ENCODE assay signal across 8 cellular contexts in genomic region chr6:31834367-31834703, GRCh38. TPM values are rescaled to one million over a fixed set of nuclear protein-coding genes. Genes with fewer than 3 reads are reported as not detected.
DNase-seq lines count a peak whose midpoint lies in the region; ATAC-seq and TF ChIP-seq lines count a peak whose summit lies in the region.

No MANE protein-coding gene starts in this region.

- ATAC-seq in CD4-positive, alpha-beta T cell (ENCODE audit: poor library complexity): peak; percentile 39
- peak; percentile 40 for ATAC-seq in GM21515 (IDR thresholded peaks at IDR 0.05; ENCODE audit: unreplicated experiment)
- ATAC-seq in GM19455 (IDR thresholded peaks at IDR 0.05; ENCODE audit: unreplicated experiment): no peak

- no peaks in the 10 kb centered on the region for H3K9me3 Mint-ChIP-seq in CD4-positive, alpha-beta T cell

- H3K9ac ChIP-seq in SK-N-SH: peak overlapping the region; percentile 88
- H3K9ac ChIP-seq in mammary epithelial cell (ENCODE audit: insufficient read depth, low read length): peak overlapping the region; percentile 94
- peak overlapping the region; percentile 99 for H3K9ac ChIP-seq in iPS-20b (ENCODE audit: low read depth, low read length)

- H3K36me3 ChIP-seq in SK-N-SH (replicated peaks in 1 of 2; ENCODE audit: control insufficient read depth in 1 of 2, insufficient read depth in 2 of 2, low read length in 1 of 2) (peaks cover 17 to 34% of the 10 kb centered on the region in 2 experiments), mammary epithelial cell (ENCODE audit: insufficient read depth, low read length) (peaks cover 18% of the 10 kb centered on the region), iPS-20b (ENCODE audit: insufficient read depth, low read depth, low read length) (peaks cover 37% of the 10 kb centered on the region)

- WGBS in SK-N-SH (ENCODE audit: low lambda C conversion rate): 6% methylated on average over 27 of the region's 28 CpGs
- under 1% methylated on average over 28 of the region's 28 CpGs for WGBS in mammary epithelial cell (ENCODE audit: low coverage, missing lambda C conversion rate)

- H2AFZ ChIP-seq in SK-N-SH (ENCODE audit: low read depth): peak overlapping the region; percentile 86
- peak overlapping the region; percentile 80 for H2AFZ ChIP-seq in mammary epithelial cell (ENCODE audit: low read depth, low read length)

- no peaks in the 10 kb centered on the region for H3K9me3 ChIP-seq in CD4-positive, alpha-beta T cell (ENCODE audit: control insufficient read depth, low read length)
- H3K9me3 ChIP-seq in SK-N-SH: no peaks in the 10 kb centered on the region
- no peaks in the 10 kb centered on the region for H3K9me3 ChIP-seq in mammary epithelial cell (replicated peaks; ENCODE audit: insufficient read depth, low read length)
- H3K9me3 ChIP-seq in iPS-20b (ENCODE audit: insufficient read depth, low read depth, low read length): no peaks in the 10 kb centered on the region

- H3K27ac Mint-ChIP-seq in CD4-positive, alpha-beta T cell: peak overlapping the region; percentile 98

- H3K27ac ChIP-seq in CD4-positive, alpha-beta T cell (ENCODE audit: low read depth, low read length): peak overlapping the region; percentile 97
- H3K27ac ChIP-seq in SK-N-SH (ENCODE audit: low read depth in 2 of 2, low read length in 1 of 2) (peak overlapping the region; percentile 90), mammary epithelial cell (ENCODE audit: insufficient read depth, low read depth, low read length) (peak overlapping the region; percentile 95), iPS-20b (ENCODE audit: low read length) (peak overlapping the region; percentile 93), skin epidermis (peak overlapping the region; percentile 52 to 99 (median 93))

- intact Hi-C loops in CD4-positive, alpha-beta T cell (cut with DNase I, micrococcal nuclease): loop anchor here (1.0 to 10.0 kb wide), 6 partner anchors 28 to 294 kb away; partner anchors contain the start of genes DDAH2 (in 1 of the 2), LST1 (in 1 of the 2), LTB (in 1 of the 2) and NEU1 (in 1 of the 2)
- intact Hi-C loops in mammary epithelial cell (cut with micrococcal nuclease): loop anchor here (1.0 to 2.0 kb wide), 4 partner anchors 28 to 288 kb away; partner anchors contain the start of genes ATP6V1G2 and NEU1

- POLR2A ChIA-PET in CD4-positive, alpha-beta T cell (lab: Charles Lee): interaction anchor here (1.0 to 3.7 kb wide), 12 partner anchors 12 to 293 kb away, joined by 3 to 36 read pairs (median 5); partner anchors contain the start of genes ABHD16A, BAG6, DDAH2 and DDX39B
- POLR2A ChIA-PET in SK-N-SH (lab: Yijun Ruan, JAX): interaction anchor here (1.0 to 3.2 kb wide), 9 partner anchors 19 to 1277 kb away, joined by 3 to 16 read pairs (median 4); partner anchors contain the start of genes C6orf47, DDAH2, DDX39B and HSPA1A

- H3F3A ChIP-seq in SK-N-SH (replicated peaks; ENCODE audit: insufficient read depth): peaks cover 46% of the 10 kb centered on the region

- H3K27me3 ChIP-seq in CD4-positive, alpha-beta T cell (ENCODE audit: control insufficient read depth, insufficient read depth, low read length): no peaks in the 10 kb centered on the region
- H3K27me3 ChIP-seq in SK-N-SH (ENCODE audit: insufficient read depth) (no peaks in the 10 kb centered on the region), mammary epithelial cell (ENCODE audit: insufficient read depth, low read length) (no peaks in the 10 kb centered on the region), iPS-20b (ENCODE audit: insufficient read depth, low read length) (no peaks in the 10 kb centered on the region)

- in situ Hi-C loops in mammary epithelial cell (cut with MboI; ENCODE audit: low sequenced_read_pairs in 2 of 2): no loop called here

- H3K9me2 ChIP-seq in SK-N-SH: no peaks in the 10 kb centered on the region

- peak overlapping the region; percentile 66 to 96 for H3K4me3 ChIP-seq in SK-N-SH (ENCODE audit: low read depth in 2 of 2, low read length in 1 of 2)
- H3K4me3 ChIP-seq in mammary epithelial cell (replicated peaks in 1 of 3; ENCODE audit: insufficient read depth in 1 of 3, low read depth in 2 of 3, low read length in 3 of 3): peak overlapping the region; percentile 73 to 96 (median 82)
- H3K4me3 ChIP-seq in iPS-20b (ENCODE audit: low read length): peak overlapping the region; percentile 91
- H3K4me3 ChIP-seq in skin epidermis: peak overlapping the region; percentile 64 to 98 (median 74)

- peak overlapping the region; percentile 96 for H3K4me3 Mint-ChIP-seq in CD4-positive, alpha-beta T cell

- H3K4me2 ChIP-seq in SK-N-SH (peak overlapping the region; percentile 99), mammary epithelial cell (ENCODE audit: insufficient read depth, low read depth, low read length) (peak overlapping the region; percentile 86)

- H4K20me1 ChIP-seq in SK-N-SH (ENCODE audit: insufficient read depth) (peaks cover 35% of the 10 kb centered on the region), mammary epithelial cell (ENCODE audit: insufficient read depth, low read length) (peaks cover 10% of the 10 kb centered on the region)

- H3K36me3 Mint-ChIP-seq in CD4-positive, alpha-beta T cell (ENCODE audit: low read depth): peaks cover 48% of the 10 kb centered on the region

- no peak for TF ChIP-seq RAD21 in SK-N-SH (IDR thresholded peaks at IDR 0.05; ENCODE audit: low read length)

- H3K79me2 ChIP-seq in SK-N-SH (ENCODE audit: insufficient read depth): peaks cover 70% of the 10 kb centered on the region
- H3K79me2 ChIP-seq in mammary epithelial cell (ENCODE audit: insufficient read depth, low read length): peaks cover 81% of the 10 kb centered on the region

- peak in 4 of 10 experiments; percentile 41 to 70 (median 48) for DNase-seq in CD4-positive, alpha-beta T cell
- DNase-seq in NCI-H1048 (lab: John Stamatoyannopoulos, UW): peak; percentile 68
- DNase-seq in SK-N-SH: peak; percentile 95
- peak; percentile 86 for DNase-seq in mammary epithelial cell

- no peak for TF ChIP-seq EP300 in SK-N-SH (IDR thresholded peaks at IDR 0.05; ENCODE audit: borderline replicate concordance in 1 of 2, low read depth in 1 of 2, low read length in 1 of 2)

- H3K27me3 Mint-ChIP-seq in CD4-positive, alpha-beta T cell: no peaks in the 10 kb centered on the region

- TF ChIP-seq CTCF in CD4-positive, alpha-beta T cell (IDR thresholded peaks at IDR 0.05): no peak
- no peak for TF ChIP-seq CTCF in SK-N-SH (IDR thresholded peaks at IDR 0.05)
- no peak for TF ChIP-seq CTCF in mammary epithelial cell (conservative IDR thresholded peaks at IDR 0.05 in 1 of 2, IDR thresholded peaks at IDR 0.05 in 1 of 2; ENCODE audit: extremely low read depth in 1 of 2, insufficient read depth in 1 of 2, low read depth in 1 of 2, low read length in 2 of 2)

- no TSS peak for BruUV-seq in mammary epithelial cell (replicated peaks; lab: Mats Ljungman, UMichigan)

- H3K4me1 ChIP-seq in SK-N-SH (ENCODE audit: control insufficient read depth in 1 of 2, insufficient read depth in 2 of 2, low read depth in 1 of 2, low read length in 1 of 2) (peaks cover 18 to 27% of the 10 kb centered on the region in 2 experiments; a peak in 2 of 4 replicates), mammary epithelial cell (ENCODE audit: insufficient read depth, low read length) (peaks cover 27% of the 10 kb centered on the region), iPS-20b (ENCODE audit: insufficient read depth, low read length) (peaks cover 8% of the 10 kb centered on the region; the same call in 1 of the 2 replicates)

- dilution Hi-C loops in mammary epithelial cell (cut with HindIII; ENCODE audit: low sequenced_read_pairs): loop anchor here (10.0 kb wide), 1 partner anchor 50 kb away; no protein-coding TSS in a partner anchor

- CTCF ChIA-PET in CD4-positive, alpha-beta T cell (lab: Charles Lee): no interaction called here
- CTCF ChIA-PET in SK-N-SH (lab: Yijun Ruan, JAX): interaction anchor here (1.1 to 1.9 kb wide), 3 partner anchors 54 to 154 kb away, joined by 3 to 8 read pairs (median 4); partner anchors contain the start of gene DDAH2
- CTCF ChIA-PET in mammary epithelial cell (lab: Charles Lee; ENCODE audit: low non-redundant PET): no interaction called here

- peaks cover 58% of the 10 kb centered on the region for H3K4me1 Mint-ChIP-seq in CD4-positive, alpha-beta T cell (ENCODE audit: low read depth)

TF ChIP-seq in SK-N-SH, 30 proteins besides CTCF, POLR2A, EP300 and RAD21 (continues in another document):
- TF ChIP-seq NRF1 (IDR thresholded peaks at IDR 0.05; ENCODE audit: low read depth, low read length): peak; percentile 77
- no peak for TF ChIP-seq SMC3 (IDR thresholded peaks at IDR 0.05; ENCODE audit: low read depth, low read length)
- TF ChIP-seq RXRA (IDR thresholded peaks at IDR 0.05; ENCODE audit: borderline replicate concordance, low read depth): peak; percentile 23; the same call in 1 of the 2 replicates

RNA-seq across cellular contexts. Expression of gene HSPA1B, which starts 6.8 kb away (rescaled TPM):
- 1 to 10 TPM; 8.3 to 9.8 TPM for total RNA-seq in CD4-positive, alpha-beta T cell
- polyA plus RNA-seq in SK-N-SH (2012; rRNA removed): 52.4 and 96.3 TPM in 2 replicates
- polyA plus RNA-seq in SK-N-SH (2012; cell fraction: cytosol; rRNA removed): 52.5 and 64.0 TPM in 2 replicates
- polyA plus RNA-seq in SK-N-SH (2012; cell fraction: nucleus; rRNA removed): 58.0 and 64.5 TPM in 2 replicates
- total RNA-seq in mammary epithelial cell: 10 to 100 TPM; 60.8 to 74.8 TPM
- 32.3 TPM for polyA plus RNA-seq in mammary epithelial cell
- polyA minus RNA-seq in mammary epithelial cell: 66.4 TPM

RNA-seq across cellular contexts. Expression of gene HSPA1A, which starts 19.0 kb away (rescaled TPM):
- 1 to 10 TPM; 8.1 to 9.8 TPM for total RNA-seq in CD4-positive, alpha-beta T cell
- 71.1 and 119 TPM in 2 replicates for polyA plus RNA-seq in SK-N-SH (2012; rRNA removed)
- polyA plus RNA-seq in SK-N-SH (2012; cell fraction: cytosol; rRNA removed): 53.6 and 67.5 TPM in 2 replicates
- 83.3 and 95.8 TPM in 2 replicates for polyA plus RNA-seq in SK-N-SH (2012; cell fraction: nucleus; rRNA removed)
- total RNA-seq in mammary epithelial cell: 10 to 100 TPM; 67.8 to 99.5 TPM
- polyA plus RNA-seq in mammary epithelial cell: 103 TPM
- polyA minus RNA-seq in mammary epithelial cell: 93.6 TPM

RNA-seq across cellular contexts. Expression of gene HSPA1L, which starts 19.3 kb away (rescaled TPM):
- 1 to 10 TPM; 1.7 to 1.8 TPM for total RNA-seq in CD4-positive, alpha-beta T cell
- 0.69 and 0.83 TPM in 2 replicates for polyA plus RNA-seq in SK-N-SH (2012; rRNA removed)
- polyA plus RNA-seq in SK-N-SH (2012; cell fraction: cytosol; rRNA removed): 0.79 and 0.85 TPM in 2 replicates
- 0.39 and 0.54 TPM in 2 replicates for polyA plus RNA-seq in SK-N-SH (2012; cell fraction: nucleus; rRNA removed)
- under 1 TPM; 0.42 to 0.83 TPM for total RNA-seq in mammary epithelial cell
- polyA plus RNA-seq in mammary epithelial cell: 0.36 TPM
- not detected for polyA minus RNA-seq in mammary epithelial cell

RNA-seq across cellular contexts. Expression of gene LSM2, which starts 27.6 kb away (rescaled TPM):
- 10 to 100 TPM; 12.6 to 13.7 TPM for total RNA-seq in CD4-positive, alpha-beta T cell
- polyA plus RNA-seq in SK-N-SH (2012; rRNA removed): 47.8 and 79.1 TPM in 2 replicates
- 55.5 and 67.6 TPM in 2 replicates for polyA plus RNA-seq in SK-N-SH (2012; cell fraction: cytosol; rRNA removed)
- polyA plus RNA-seq in SK-N-SH (2012; cell fraction: nucleus; rRNA removed): 18.5 and 22.9 TPM in 2 replicates
- 10 to 100 TPM; 23.8 to 55.0 TPM for total RNA-seq in mammary epithelial cell
- polyA plus RNA-seq in mammary epithelial cell: 109 TPM
- 105 TPM for polyA minus RNA-seq in mammary epithelial cell

RNA-seq across cellular contexts. Expression of gene NEU1, which starts 28.3 kb away (rescaled TPM):
- 10 to 100 TPM; 19.7 to 21.1 TPM for total RNA-seq in CD4-positive, alpha-beta T cell
- polyA plus RNA-seq in SK-N-SH (2012; rRNA removed) (42.2 and 43.0 TPM in 2 replicates), mammary epithelial cell (44.5 TPM)
- polyA plus RNA-seq in SK-N-SH (2012; cell fraction: cytosol; rRNA removed): 26.4 and 32.7 TPM in 2 replicates
- 31.9 and 35.3 TPM in 2 replicates for polyA plus RNA-seq in SK-N-SH (2012; cell fraction: nucleus; rRNA removed)
- 10 to 100 TPM; 27.8 to 42.5 TPM for total RNA-seq in mammary epithelial cell
- polyA minus RNA-seq in mammary epithelial cell: 27.1 TPM

Comparison
In these comparisons a context has a peak if more than half of its experiments do, and no peak if none do; other contexts are left out.
1. RNA of gene HSPA1B, which starts 6.8 kb away (total RNA-seq): 60.8 to 74.8 TPM in mammary epithelial cell; 8.3 to 9.8 TPM in CD4-positive, alpha-beta T cell; every median in the first group is over 4 times any median in the second.
2. RNA of gene HSPA1A, which starts 19.0 kb away (total RNA-seq): 67.8 to 99.5 TPM in mammary epithelial cell; 8.1 to 9.8 TPM in CD4-positive, alpha-beta T cell; every median in the first group is over 4 times any median in the second.
3. Peak in every context shown above with its lines, with median percentiles within 50 percentile points of each other: H3K27ac ChIP-seq, H3K4me3 ChIP-seq and H3K9ac ChIP-seq.